Comparison of ENCODE assay signal across 8 cellular contexts in the genomic region with DNA sequence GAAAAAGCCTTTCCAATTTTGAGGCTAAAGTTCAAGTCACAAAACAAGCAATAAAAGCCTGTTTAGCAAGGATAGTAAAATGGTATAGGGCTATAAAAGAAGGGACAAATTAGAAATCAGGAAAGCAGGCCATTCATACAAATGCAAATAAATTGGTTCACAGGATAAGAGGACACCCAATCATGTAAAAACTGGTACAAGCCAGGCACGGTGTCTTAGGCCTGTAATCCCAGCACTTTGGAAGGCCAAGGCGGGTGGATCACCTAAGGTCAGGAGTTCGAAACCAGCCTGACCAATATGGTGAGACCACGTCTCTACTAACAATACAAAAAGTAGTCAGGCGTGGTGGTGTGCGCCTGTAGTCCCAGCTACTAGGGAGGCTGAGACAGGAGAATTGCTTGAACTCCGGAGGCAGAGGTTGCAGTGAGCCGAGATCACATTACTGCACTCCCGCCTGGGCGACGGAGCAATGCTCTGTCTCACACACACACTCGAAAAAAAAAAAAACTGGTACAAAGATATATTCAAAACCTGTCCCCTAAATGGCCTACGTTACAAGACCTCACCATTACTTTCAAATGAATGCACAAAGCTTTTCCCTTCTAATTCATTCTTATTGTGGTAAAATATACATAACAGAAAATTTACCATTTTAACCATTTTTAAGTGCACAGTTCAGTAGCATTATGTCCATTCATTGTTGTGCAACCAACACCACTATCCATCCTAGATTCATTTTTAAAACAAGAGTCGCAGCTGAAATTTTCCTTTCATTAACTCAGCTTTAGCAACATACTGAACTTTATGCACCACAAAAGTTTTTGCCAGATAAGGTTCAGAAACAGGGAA. TPM values are rescaled to one million over a fixed set of nuclear protein-coding genes. Genes with fewer than 3 reads are reported as not detected.
A peak's percentile ranks its signal among the peaks of the same experiment; 100 is the strongest.
DNase-seq lines count a peak whose midpoint lies in the region; ATAC-seq and TF ChIP-seq lines count a peak whose summit lies in the region.

No MANE protein-coding gene starts in this region.

- H3K4me1 ChIP-seq in stomach smooth muscle (ENCODE audit: control insufficient read depth, insufficient read depth, low read length) = peaks cover 4% of the 10 kb centered on the region

- peak overlapping the region; percentile 89 to 91 for H3K4me3 ChIP-seq in stomach smooth muscle (ENCODE audit: low read length in 2 of 2)

- DNase-seq in NCI-H2227 (lab: John Stamatoyannopoulos, UW; ENCODE audit: unreplicated experiment) (peak; percentile 1), NCI-H2227 treated with DMSO at 0.1 percent for 48 hours (lab: John Stamatoyannopoulos, UW) (no peak), immature natural killer cell (no peak), omental fat pad (ENCODE audit: low spot score) (no peak), AML-193 (lab: John Stamatoyannopoulos, UW) (no peak)
- no peak for DNase-seq in activated T-helper 2 cell treated with anti-CD3 and anti-CD28 coated beads, Interferon-gamma antibody, Interleukin-2, Interleukin-4, amounts not matched to agents 10 μg/mL and 5 μg/mL and 100 μg/mL, durations not matched to agents 14 hours and 24 hours and 36 hours (ENCODE audit: low spot score)
- DNase-seq in NK-92 treated with Interleukin-12 subunit alpha and Interleukin-12 subunit beta, amount 100 ng/mL, for 24 hours (lab: John Stamatoyannopoulos, UW) = no peak

- H3K27ac Mint-ChIP-seq in activated T-helper 2 cell treated with anti-CD3 and anti-CD28 coated beads, Interferon-gamma antibody, Interleukin-2, Interleukin-4, amounts not matched to agents 10 μg/mL and 5 μg/mL and 100 μg/mL, durations not matched to agents 14 hours and 24 hours and 36 hours = peak overlapping the region; percentile 80
- peak overlapping the region; percentile 74 to 88 (median 83) for H3K27ac Mint-ChIP-seq in immature natural killer cell

- no peaks in the 10 kb centered on the region for H3K9me3 Mint-ChIP-seq in activated T-helper 2 cell treated with anti-CD3 and anti-CD28 coated beads, Interferon-gamma antibody, Interleukin-2, Interleukin-4, amounts not matched to agents 10 μg/mL and 5 μg/mL and 100 μg/mL, durations not matched to agents 14 hours and 24 hours and 36 hours
- peaks cover 0 to 1% (median 0%) of the 10 kb centered on the region in 6 donors for H3K9me3 Mint-ChIP-seq in immature natural killer cell

- H3K9ac ChIP-seq in stomach smooth muscle (ENCODE audit: low read length in 2 of 2) = peak overlapping the region; percentile 92 to 94

- no peaks in the 10 kb centered on the region for H3K36me3 ChIP-seq in stomach smooth muscle (ENCODE audit: control insufficient read depth in 2 of 2, insufficient read depth in 2 of 2, low read length in 2 of 2)

- H3K9me3 ChIP-seq in stomach smooth muscle (ENCODE audit: control insufficient read depth in 2 of 2, low read length in 2 of 2) = no peaks in the 10 kb centered on the region

- no peaks in the 10 kb centered on the region for H3K36me3 Mint-ChIP-seq in activated T-helper 2 cell treated with anti-CD3 and anti-CD28 coated beads, Interferon-gamma antibody, Interleukin-2, Interleukin-4, amounts not matched to agents 10 μg/mL and 5 μg/mL and 100 μg/mL, durations not matched to agents 14 hours and 24 hours and 36 hours (ENCODE audit: low read depth)
- H3K36me3 Mint-ChIP-seq in immature natural killer cell = no peaks in the 10 kb centered on the region

- peaks cover 34% of the 10 kb centered on the region for H3K4me1 Mint-ChIP-seq in activated T-helper 2 cell treated with anti-CD3 and anti-CD28 coated beads, Interferon-gamma antibody, Interleukin-2, Interleukin-4, amounts not matched to agents 10 μg/mL and 5 μg/mL and 100 μg/mL, durations not matched to agents 14 hours and 24 hours and 36 hours (ENCODE audit: low read depth)
- peaks cover 18 to 25% of the 10 kb centered on the region in 2 donors for H3K4me1 Mint-ChIP-seq in immature natural killer cell

- peak overlapping the region; percentile 92 for H3K4me3 Mint-ChIP-seq in activated T-helper 2 cell treated with anti-CD3 and anti-CD28 coated beads, Interferon-gamma antibody, Interleukin-2, Interleukin-4, amounts not matched to agents 10 μg/mL and 5 μg/mL and 100 μg/mL, durations not matched to agents 14 hours and 24 hours and 36 hours (ENCODE audit: low read depth)
- peak overlapping the region; percentile 88 to 93 (median 92) for H3K4me3 Mint-ChIP-seq in immature natural killer cell

- peaks cover 14% of the 10 kb centered on the region for H3K27me3 Mint-ChIP-seq in activated T-helper 2 cell treated with anti-CD3 and anti-CD28 coated beads, Interferon-gamma antibody, Interleukin-2, Interleukin-4, amounts not matched to agents 10 μg/mL and 5 μg/mL and 100 μg/mL, durations not matched to agents 14 hours and 24 hours and 36 hours (ENCODE audit: low read depth)
- peaks cover 9 to 30% (median 13%) of the 10 kb centered on the region in 3 donors for H3K27me3 Mint-ChIP-seq in immature natural killer cell (ENCODE audit: low read depth in 3 of 3)

- ATAC-seq in omental fat pad (ENCODE audit: low FRiP score) = no peak

- H3K27me3 ChIP-seq in stomach smooth muscle (ENCODE audit: control insufficient read depth in 1 of 2, insufficient read depth in 2 of 2, low read length in 2 of 2) = no peaks in the 10 kb centered on the region

- TF ChIP-seq CTCF in omental fat pad (IDR thresholded peaks at IDR 0.05) = no peak

- intact Hi-C loops in activated T-helper 2 cell treated with anti-CD3 and anti-CD28 coated beads, Interferon-gamma antibody, Interleukin-2, Interleukin-4, amounts not matched to agents 10 μg/mL and 5 μg/mL and 100 μg/mL, durations not matched to agents 14 hours and 24 hours and 36 hours (cut with micrococcal nuclease) = loop anchor here (2.0 to 10.0 kb wide), 4 partner anchors 155 to 597 kb away; a partner anchor contains a TSS

- peak overlapping the region; percentile 80 for H3K27ac ChIP-seq in stomach smooth muscle (ENCODE audit: low read length)

RNA-seq across cellular contexts. Expression of a gene that starts 1.1 kb away (rescaled TPM):
- 8.0 and 9.4 TPM in 2 replicates for total RNA-seq in activated T-helper 2 cell treated with anti-CD3 and anti-CD28 coated beads, Interferon-gamma antibody, Interleukin-2, Interleukin-4, amounts not matched to agents 10 μg/mL and 5 μg/mL and 100 μg/mL, durations not matched to agents 14 hours and 24 hours and 36 hours
- 1 to 10 TPM in 2 of 3 donors, not detected in 1; 2.1 to 2.5 TPM for polyA plus RNA-seq in immature natural killer cell
- total RNA-seq in omental fat pad = 10 to 100 TPM; 16.7 to 37.5 (median 23.2) TPM
